ENCODE assay signal across 1 cellular context in genomic region chr1:108889016-108889645, GRCh38.
TF ChIP-seq lines count a peak whose summit lies in the region.

No MANE protein-coding gene starts in this region.

TF ChIP-seq in K562, 482 proteins besides CTCF, POLR2A, EP300 and RAD21:
- 0 out of 2 replicates have a peak, but pooled peaks have one; percentile 13 for TF ChIP-seq ATF7 (IDR thresholded peaks at IDR 0.05)
